In the genomic region with DNA sequence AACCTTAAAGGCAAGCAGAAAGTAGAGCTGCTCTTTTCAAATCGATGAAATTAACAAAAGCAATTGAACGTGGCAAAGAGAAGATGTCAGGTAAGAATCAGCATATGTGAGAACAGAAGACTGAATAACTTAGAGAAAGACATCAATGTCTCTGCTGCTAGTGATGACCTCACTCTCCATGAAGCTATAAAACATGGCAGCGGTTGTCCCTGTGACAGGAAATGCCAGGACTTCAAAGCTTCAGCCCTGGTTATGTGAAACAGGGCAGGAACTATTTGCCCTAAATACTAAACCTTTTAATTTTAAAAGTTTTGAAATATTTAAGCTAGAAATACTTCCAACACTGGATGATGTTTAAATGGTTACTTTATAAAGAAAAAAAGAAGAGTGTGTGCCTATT, we compare ENCODE assay signal across 1 cellular context.
TF ChIP-seq lines count a peak whose summit lies in the region.

No MANE protein-coding gene starts in this region.

TF ChIP-seq in SK-N-SH, 30 proteins besides CTCF, POLR2A, EP300 and RAD21:
- TF ChIP-seq IRF3 (IDR thresholded peaks at IDR 0.05; ENCODE audit: low read depth, low read length) = no peak
- TF ChIP-seq PBX3 (IDR thresholded peaks at IDR 0.05) = 0 out of 2 replicates have a peak, but pooled peaks have one; percentile 8
- TF ChIP-seq NRF1 (IDR thresholded peaks at IDR 0.05; ENCODE audit: low read depth, low read length) = no peak
- TF ChIP-seq RXRA (IDR thresholded peaks at IDR 0.05; ENCODE audit: borderline replicate concordance, low read depth) = no peak
- no peak for TF ChIP-seq FOSL2 (IDR thresholded peaks at IDR 0.05; ENCODE audit: borderline replicate concordance, low read depth)
- no peak for TF ChIP-seq GABPA (IDR thresholded peaks at IDR 0.05; ENCODE audit: low read depth)
- no peak for TF ChIP-seq TEAD4 (IDR thresholded peaks at IDR 0.05; ENCODE audit: borderline replicate concordance, insufficient read depth)
- no peak for TF ChIP-seq TAF1 (IDR thresholded peaks at IDR 0.05; ENCODE audit: borderline replicate concordance, low read depth, low read length)
